In genomic region chr16:67191410-67191994, GRCh38 we compare ENCODE assay signal across 8 cellular contexts. TPM values are rescaled to one million over a fixed set of nuclear protein-coding genes. Genes with fewer than 3 reads are reported as not detected.
A peak's percentile ranks its signal among the peaks of the same experiment; 100 is the strongest.
DNase-seq lines count a peak whose midpoint lies in the region; ATAC-seq, FAIRE-seq and TF ChIP-seq lines count a peak whose summit lies in the region.

No MANE protein-coding gene starts in this region.

- in situ Hi-C loops in astrocyte of the cerebellum (cut with HindIII; ENCODE audit: low sequenced_read_pairs): no loop called here

- peaks cover 47% of the 10 kb centered on the region for H3K79me2 ChIP-seq in HCT116 (ENCODE audit: insufficient read depth, low read length)

- 27% methylated on average over 9 of the region's 9 CpGs for WGBS in A549 (ENCODE audit: missing lambda C conversion rate)

- TF ChIP-seq EP300 in A549 (IDR thresholded peaks at IDR 0.05): no peak

- H3K36me3 ChIP-seq in HCT116 (ENCODE audit: control insufficient read depth in 1 of 2, insufficient read depth in 2 of 2, low read length in 2 of 2): peaks cover 20 to 35% of the 10 kb centered on the region in 2 experiments; a peak in 3 of 4 replicates

- POLR2A ChIA-PET in A549 (lab: Yijun Ruan, JAX): interaction anchor here (1.8 kb wide), 1 partner anchor 36 kb away, joined by 6 read pairs; the partner anchor contains the start of gene TMEM208
- POLR2A ChIA-PET in HCT116 (lab: Charles Lee): no interaction called here

- H3K9me2 ChIP-seq in HCT116 (ENCODE audit: insufficient read depth): no peaks in the 10 kb centered on the region

- RAD21 ChIA-PET in HCT116 (lab: Charles Lee; ENCODE audit: low non-redundant PET in 1 of 2, low total read pairs in 2 of 2, uncharacterized antibody in 2 of 2, unreplicated experiment in 2 of 2): no interaction called here

- H3K4me3 ChIP-seq in A549 (peak overlapping the region; percentile 95), HCT116 (replicated peaks in 1 of 2; ENCODE audit: low read depth in 1 of 2, low read length in 2 of 2) (peak overlapping the region; percentile 44 to 87), astrocyte of the cerebellum (ENCODE audit: low read depth, low read length) (peak overlapping the region; percentile 96), mononuclear cell (ENCODE audit: low read length) (peak overlapping the region; percentile 96)

- intact Hi-C loops in HCT116 (cut with micrococcal nuclease) (no loop called here), posterior cingulate gyrus (cut with DNase I) (no loop called here)

- H3K9ac ChIP-seq in HCT116 (ENCODE audit: low read length): no peak overlapping the region; the same call in 1 of the 2 replicates

- BruUV-seq in HCT116 (replicated peaks; lab: Mats Ljungman, UMichigan): no TSS peak

- peaks cover 18% of the 10 kb centered on the region for H3K4me1 ChIP-seq in A549
- peaks cover 11 to 24% of the 10 kb centered on the region in 2 experiments; a peak in 3 of 4 replicates for H3K4me1 ChIP-seq in HCT116 (ENCODE audit: control insufficient read depth in 1 of 2, insufficient read depth in 2 of 2, low read length in 2 of 2)
- H3K4me1 ChIP-seq in mononuclear cell (ENCODE audit: insufficient read depth, low read length): peaks cover 28% of the 10 kb centered on the region

- peak overlapping the region; percentile 65 for H2AFZ ChIP-seq in HCT116 (ENCODE audit: low read depth, low read length, poor library complexity, severe bottlenecking)

- TF ChIP-seq RAD21 in A549 (conservative IDR thresholded peaks at IDR 0.05 in 1 of 2, IDR thresholded peaks at IDR 0.05 in 1 of 2): no peak
- TF ChIP-seq RAD21 in HCT116 (IDR thresholded peaks at IDR 0.05; ENCODE audit: low read depth): no peak

- H3K4me2 ChIP-seq in A549 (peak overlapping the region; percentile 82), HCT116 (ENCODE audit: low read length) (peak overlapping the region; percentile 95)

- no peak for DNase-seq in A549 (ENCODE audit: low read depth in 1 of 2, low spot score in 1 of 2)
- no peak for DNase-seq in HCT116 (ENCODE audit: low read depth, low spot score)
- no peak for DNase-seq in astrocyte of the cerebellum (ENCODE audit: low read depth)
- DNase-seq in dedifferentiated amniotic fluid mesenchymal stem cell (ENCODE audit: extremely low spot score): no peak
- DNase-seq in posterior cingulate gyrus: no peak

- no peak for FAIRE-seq in A549 (lab: Jason Lieb, UNC)

- ATAC-seq in A549 (peak; percentile 36 to 44; a peak in 5 of 6 replicates), HCT116 (no peak), HG03520 (IDR thresholded peaks at IDR 0.05; ENCODE audit: unreplicated experiment) (no peak), GM21423 (IDR thresholded peaks at IDR 0.05; ENCODE audit: unreplicated experiment) (no peak)

- CTCF ChIA-PET in A549 (lab: Yijun Ruan, JAX): interaction anchor here (10.3 kb wide), 1 partner anchor 19 kb away, joined by 105 read pairs; no protein-coding TSS in a partner anchor
- CTCF ChIA-PET in HCT116 (lab: Charles Lee): no interaction called here

- no peaks in the 10 kb centered on the region for H3K27me3 ChIP-seq in HCT116 (ENCODE audit: insufficient read depth, low read length)
- no peaks in the 10 kb centered on the region for H3K27me3 ChIP-seq in mononuclear cell (ENCODE audit: insufficient read depth, low read length)

- peak overlapping the region; percentile 97 for H3K27ac ChIP-seq in A549
- H3K27ac ChIP-seq in HCT116 (ENCODE audit: low read depth, low read length): no peak overlapping the region; the same call in 1 of the 2 replicates

- TF ChIP-seq POLR2A in A549 (IDR thresholded peaks at IDR 0.05; ENCODE audit: low read length) (no peak), HCT116 (IDR thresholded peaks at IDR 0.05; ENCODE audit: borderline replicate concordance, extremely low read depth, insufficient read depth, insufficient read length) (no peak)

- H3K9me3 ChIP-seq in A549: no peaks in the 10 kb centered on the region
- H3K9me3 ChIP-seq in HCT116 (ENCODE audit: control insufficient read depth in 1 of 2, insufficient read depth in 1 of 2, low read depth in 1 of 2, low read length in 2 of 2): no peaks in the 10 kb centered on the region
- H3K9me3 ChIP-seq in mononuclear cell (ENCODE audit: low read depth, low read length): no peaks in the 10 kb centered on the region

- no peak for TF ChIP-seq CTCF in A549 (IDR thresholded peaks at IDR 0.05)
- no peak for TF ChIP-seq CTCF in HCT116 (IDR thresholded peaks at IDR 0.05 in 2 of 3, conservative IDR thresholded peaks at IDR 0.05 in 1 of 3; ENCODE audit: borderline replicate concordance in 1 of 3, insufficient read depth in 1 of 3, low read depth in 2 of 3, low read length in 2 of 3)
- TF ChIP-seq CTCF in astrocyte of the cerebellum (IDR thresholded peaks at IDR 0.05; ENCODE audit: low read depth, low read length, missing control alignments): no peak

- no peaks in the 10 kb centered on the region for H4K20me1 ChIP-seq in HCT116 (ENCODE audit: insufficient read depth)

TF ChIP-seq in A549, 52 proteins besides CTCF, POLR2A, EP300 and RAD21:
- TF ChIP-seq HDAC2 (IDR thresholded peaks at IDR 0.05) (no peak), ELK1 (IDR thresholded peaks at IDR 0.05; ENCODE audit: low read depth, low read length) (no peak)
TF ChIP-seq in A549: peak in this region for 0.

TF ChIP-seq in HCT116, 20 proteins besides CTCF, POLR2A, EP300 and RAD21:
- TF ChIP-seq YY1 (IDR thresholded peaks at IDR 0.05; ENCODE audit: extremely low read depth, insufficient replicate concordance, low read depth, low read length) (no peak), ZFX (IDR thresholded peaks at IDR 0.05) (no peak)

RNA-seq across cellular contexts. Expression of gene E2F4, which starts 0.5 kb away (rescaled TPM):
- polyA plus RNA-seq in A549 (2011; rRNA removed) (65.1 and 71.8 TPM in 2 replicates), A549 (2017; fragmentation: RNase III; extraction: RNeasy Plus Mini Kit Qiagen cat#74134 plus additional on column Dnase treatment) (66.0 to 69.6 TPM (median 66.6 TPM) in 3 replicates)
- 128 and 154 TPM in 2 replicates for polyA plus RNA-seq in A549 (2012; cell fraction: cytosol; rRNA removed)
- 347 and 361 TPM in 2 replicates for polyA plus RNA-seq in A549 (2012; cell fraction: nucleus; rRNA removed)
- 106 and 115 TPM in 2 replicates for polyA minus RNA-seq in A549 (2011; rRNA and poly(A)+ RNA removed)
- total RNA-seq in HCT116 (2021; ENCODE audit: unreplicated experiment) (114 TPM), mononuclear cell (53.3 TPM)
- polyA plus RNA-seq in HCT116 (2012): 92.8 and 99.8 TPM in 2 replicates

RNA-seq across cellular contexts. Expression of gene EXOC3L1, which starts 1.6 kb away (rescaled TPM):
- polyA plus RNA-seq in A549 (2011; rRNA removed) (0.06 TPM in 1 of 2 replicates, not detected in the other), A549 (2017; fragmentation: RNase III; extraction: RNeasy Plus Mini Kit Qiagen cat#74134 plus additional on column Dnase treatment) (not detected in 3 replicates)
- 0.12 and 0.15 TPM in 2 replicates for polyA plus RNA-seq in A549 (2012; cell fraction: cytosol; rRNA removed)
- 0.09 and 0.24 TPM in 2 replicates for polyA plus RNA-seq in A549 (2012; cell fraction: nucleus; rRNA removed)
- polyA minus RNA-seq in A549 (2011; rRNA and poly(A)+ RNA removed): not detected in 2 replicates
- total RNA-seq in HCT116 (2021; ENCODE audit: unreplicated experiment) (0.30 TPM), mononuclear cell (0.42 TPM)
- polyA plus RNA-seq in HCT116 (2012): 0.14 and 0.16 TPM in 2 replicates

RNA-seq across cellular contexts. Expression of gene ELMO3, which starts 7.4 kb away (rescaled TPM):
- 0.62 and 1.0 TPM in 2 replicates for polyA plus RNA-seq in A549 (2011; rRNA removed)
- 2.0 and 2.1 TPM in 2 replicates for polyA plus RNA-seq in A549 (2012; cell fraction: cytosol; rRNA removed)
- polyA plus RNA-seq in A549 (2012; cell fraction: nucleus; rRNA removed): 13.0 and 15.7 TPM in 2 replicates
- polyA plus RNA-seq in A549 (2017; fragmentation: RNase III; extraction: RNeasy Plus Mini Kit Qiagen cat#74134 plus additional on column Dnase treatment): 1.3 to 1.5 TPM (median 1.4 TPM) in 3 replicates
- 0.78 and 1.2 TPM in 2 replicates for polyA minus RNA-seq in A549 (2011; rRNA and poly(A)+ RNA removed)
- 45.8 TPM for total RNA-seq in HCT116 (2021; ENCODE audit: unreplicated experiment)
- polyA plus RNA-seq in HCT116 (2012): 53.4 and 60.6 TPM in 2 replicates
- total RNA-seq in mononuclear cell: 0.31 TPM

RNA-seq across cellular contexts. Expression of gene MATCAP1, which starts 7.7 kb away (rescaled TPM):
- polyA plus RNA-seq in A549 (2011; rRNA removed): 7.2 and 7.5 TPM in 2 replicates
- 14.3 and 20.0 TPM in 2 replicates for polyA plus RNA-seq in A549 (2012; cell fraction: cytosol; rRNA removed)
- 109 and 134 TPM in 2 replicates for polyA plus RNA-seq in A549 (2012; cell fraction: nucleus; rRNA removed)
- 16.1 to 23.5 TPM (median 20.8 TPM) in 3 replicates for polyA plus RNA-seq in A549 (2017; fragmentation: RNase III; extraction: RNeasy Plus Mini Kit Qiagen cat#74134 plus additional on column Dnase treatment)
- 10.8 and 13.6 TPM in 2 replicates for polyA minus RNA-seq in A549 (2011; rRNA and poly(A)+ RNA removed)
- total RNA-seq in HCT116 (2021; ENCODE audit: unreplicated experiment): 38.7 TPM
- polyA plus RNA-seq in HCT116 (2012): 29.7 and 41.0 TPM in 2 replicates
- total RNA-seq in mononuclear cell: 3.5 TPM

RNA-seq across cellular contexts. Expression of gene NOL3, which starts 21.2 kb away (rescaled TPM):
- polyA plus RNA-seq in A549 (2011; rRNA removed) (22.6 and 24.4 TPM in 2 replicates), A549 (2017; fragmentation: RNase III; extraction: RNeasy Plus Mini Kit Qiagen cat#74134 plus additional on column Dnase treatment) (38.5 to 41.3 TPM (median 39.1 TPM) in 3 replicates)
- 36.9 and 41.0 TPM in 2 replicates for polyA plus RNA-seq in A549 (2012; cell fraction: cytosol; rRNA removed)
- polyA plus RNA-seq in A549 (2012; cell fraction: nucleus; rRNA removed): 53.4 and 79.4 TPM in 2 replicates
- 9.0 and 10.6 TPM in 2 replicates for polyA minus RNA-seq in A549 (2011; rRNA and poly(A)+ RNA removed)
- total RNA-seq in HCT116 (2021; ENCODE audit: unreplicated experiment) (54.0 TPM), mononuclear cell (0.73 TPM)
- polyA plus RNA-seq in HCT116 (2012): 76.0 and 87.8 TPM in 2 replicates

Comparison
In these comparisons a context has a peak if more than half of its experiments do, and no peak if none do; other contexts are left out.
1. ATAC-seq: peak in A549 (2 of 2); none in HCT116 (single experiment), HG03520 (single experiment) and GM21423 (single experiment).
2. RNA of gene ELMO3, which starts 7.4 kb away (total RNA-seq): 45.8 TPM in HCT116 (single experiment); 0.31 TPM in mononuclear cell (single experiment); every median in the first group is over 10 times any median in the second.
3. Peak in every context shown above with its lines, with median percentiles within 50 percentile points of each other: H3K4me3 ChIP-seq.